Comparison of ENCODE assay signal across 1 cellular context in genomic region chr18:22465859-22466602, GRCh38.
TF ChIP-seq lines count a peak whose summit lies in the region.

No MANE protein-coding gene starts in this region.

TF ChIP-seq in IMR-90, 13 proteins besides CTCF, POLR2A, EP300 and RAD21:
- TF ChIP-seq NFE2L2 (IDR thresholded peaks at IDR 0.05; ENCODE audit: low read depth, low read length) (no peak), MXI1 (IDR thresholded peaks at IDR 0.05; ENCODE audit: borderline replicate concordance, low read depth, low read length) (0 out of 2 replicates have a peak, but pooled peaks have one; percentile 59), ELK1 (IDR thresholded peaks at IDR 0.05; ENCODE audit: borderline replicate concordance, low read depth, low read length) (no peak), FOS (IDR thresholded peaks at IDR 0.05; ENCODE audit: low read depth, low read length) (peak; percentile 84), MAFK (IDR thresholded peaks at IDR 0.05; ENCODE audit: low read depth, low read length) (0 out of 2 replicates have a peak, but pooled peaks have one; percentile 3), CHD1 (IDR thresholded peaks at IDR 0.05; ENCODE audit: low read depth, low read length) (no peak), USF2 (IDR thresholded peaks at IDR 0.05; ENCODE audit: low read depth, low read length) (peak; percentile 96), BHLHE40 (IDR thresholded peaks at IDR 0.05; ENCODE audit: low read depth, low read length) (peak; percentile 93)
